Comparison of ENCODE assay signal across 8 cellular contexts in genomic region chr6:128518531-128519131, GRCh38. TPM values are rescaled to one million over a fixed set of nuclear protein-coding genes. Genes with fewer than 3 reads are reported as not detected.
DNase-seq lines count a peak whose midpoint lies in the region; ATAC-seq lines count a peak whose summit lies in the region.

No MANE protein-coding gene starts in this region.

- H3K36me3 Mint-ChIP-seq in activated T-helper 17 cell treated with anti-CD3 and anti-CD28 coated beads, Interleukin-2, amount 50 U/mL, for 72 hours (ENCODE audit: low read depth): no peaks in the 10 kb centered on the region

- H3K9me3 ChIP-seq in iPS-15b (ENCODE audit: control insufficient read depth, insufficient read depth, low read length): no peaks in the 10 kb centered on the region

- peaks cover 59% of the 10 kb centered on the region for H3K27me3 Mint-ChIP-seq in activated T-helper 17 cell treated with anti-CD3 and anti-CD28 coated beads, Interleukin-2, amount 50 U/mL, for 72 hours
- peaks cover 32% of the 10 kb centered on the region for H3K27me3 Mint-ChIP-seq in stimulated activated naive CD8-positive, alpha-beta T cell treated with anti-CD3 and anti-CD28 coated beads, Interleukin-15, amount 100 ng/mL, for 72 hours

- no peaks in the 10 kb centered on the region for H3K27me3 ChIP-seq in iPS-15b (ENCODE audit: control insufficient read depth, insufficient read depth, low read length)

- H3K9me3 Mint-ChIP-seq in activated T-helper 17 cell treated with anti-CD3 and anti-CD28 coated beads, Interleukin-2, amount 50 U/mL, for 72 hours: no peaks in the 10 kb centered on the region
- no peaks in the 10 kb centered on the region for H3K9me3 Mint-ChIP-seq in stimulated activated naive CD8-positive, alpha-beta T cell treated with anti-CD3 and anti-CD28 coated beads, Interleukin-15, amount 100 ng/mL, for 72 hours

- H3K4me3 ChIP-seq in iPS-15b (ENCODE audit: low read depth, low read length): peak overlapping the region; percentile 89

- no peak overlapping the region for H3K27ac Mint-ChIP-seq in activated T-helper 17 cell treated with anti-CD3 and anti-CD28 coated beads, Interleukin-2, amount 50 U/mL, for 72 hours
- peak overlapping the region in 1 of 2 donors; percentile 93 for H3K27ac Mint-ChIP-seq in stimulated activated naive CD8-positive, alpha-beta T cell treated with anti-CD3 and anti-CD28 coated beads, Interleukin-15, amount 100 ng/mL, for 72 hours

- peak overlapping the region; percentile 91 for H3K4me3 Mint-ChIP-seq in activated T-helper 17 cell treated with anti-CD3 and anti-CD28 coated beads, Interleukin-2, amount 50 U/mL, for 72 hours
- peak overlapping the region; percentile 97 to 99 for H3K4me3 Mint-ChIP-seq in stimulated activated naive CD8-positive, alpha-beta T cell treated with anti-CD3 and anti-CD28 coated beads, Interleukin-15, amount 100 ng/mL, for 72 hours

- peaks cover 11% of the 10 kb centered on the region for H3K4me1 Mint-ChIP-seq in activated T-helper 17 cell treated with anti-CD3 and anti-CD28 coated beads, Interleukin-2, amount 50 U/mL, for 72 hours
- peaks cover 32% of the 10 kb centered on the region for H3K4me1 Mint-ChIP-seq in stimulated activated naive CD8-positive, alpha-beta T cell treated with anti-CD3 and anti-CD28 coated beads, Interleukin-15, amount 100 ng/mL, for 72 hours

- no peak for ATAC-seq in activated T-helper 17 cell treated with anti-CD3 and anti-CD28 coated beads, Interleukin-2, amount 50 U/mL, for 72 hours (replicated peaks)
- ATAC-seq in stimulated activated naive CD8-positive, alpha-beta T cell treated with anti-CD3 and anti-CD28 coated beads, Interleukin-15, amount 100 ng/mL, for 72 hours: no peak
- ATAC-seq in GM18873 (IDR thresholded peaks at IDR 0.05; ENCODE audit: low FRiP score, unreplicated experiment): no peak

- H3K36me3 ChIP-seq in iPS-15b (ENCODE audit: control insufficient read depth, insufficient read depth, low read length): no peaks in the 10 kb centered on the region

- H3K9ac ChIP-seq in iPS-15b (ENCODE audit: low read depth, low read length): peak overlapping the region; percentile 20

- H3K4me1 ChIP-seq in iPS-15b (ENCODE audit: control insufficient read depth, insufficient read depth, low read length): peaks cover 2% of the 10 kb centered on the region

- DNase-seq in NCI-H510A treated with DMSO at 0.1 percent for 48 hours (lab: John Stamatoyannopoulos, UW): peak; percentile 15
- no peak for DNase-seq in NCI-H510A (lab: John Stamatoyannopoulos, UW)
- DNase-seq in stimulated activated naive CD8-positive, alpha-beta T cell treated with anti-CD3 and anti-CD28 coated beads, Interleukin-15, amount 100 ng/mL, for 72 hours: no peak
- DNase-seq in effector CD8-positive, alpha-beta T cell (lab: John Stamatoyannopoulos, UW): no peak
- no peak for DNase-seq in hippocampal formation (lab: John Stamatoyannopoulos, UW)

RNA-seq across cellular contexts. Expression of gene PTPRK, which starts 1.8 kb away (rescaled TPM):
- total RNA-seq in activated T-helper 17 cell treated with anti-CD3 and anti-CD28 coated beads, Interleukin-2, amount 50 U/mL, for 72 hours: 10 to 100 TPM in 1 of 2 donors, 1 to 10 TPM in 1; 7.6 to 12.3 TPM
